ENCODE assay signal across 8 cellular contexts in genomic region chr18:63155169-63155852, GRCh38.
A peak's percentile ranks its signal among the peaks of the same experiment; 100 is the strongest.
DNase-seq lines count a peak whose midpoint lies in the region; ATAC-seq and TF ChIP-seq lines count a peak whose summit lies in the region.

No MANE protein-coding gene starts in this region.

- DNase-seq in GM13977 (ENCODE audit: low spot score): peak; percentile 59
- peak; percentile 68 for DNase-seq in NCI-H1417 treated with DMSO at 0.1 percent for 48 hours (lab: John Stamatoyannopoulos, UW)
- DNase-seq in T-helper 9 cell: peak; percentile 66
- DNase-seq in left kidney (ENCODE audit: low read depth, low spot score): peak; percentile 91
- peak; percentile 69 to 80 (median 77) for DNase-seq in stimulated activated CD4-positive, alpha-beta T cell treated with anti-CD3 and anti-CD28 coated beads, TNF-alpha, amount 100 ng/mL, for 24 hours (ENCODE audit: low read depth in 3 of 3)
- DNase-seq in cortex of kidney (lab: John Stamatoyannopoulos, UW): no peak

- peaks cover 65% of the 10 kb centered on the region for H3K4me1 Mint-ChIP-seq in brain

- peak; percentile 37 for ATAC-seq in HG02763 (IDR thresholded peaks at IDR 0.05; ENCODE audit: unreplicated experiment)

- H3K4me3 Mint-ChIP-seq in brain: no peak overlapping the region

- no peaks in the 10 kb centered on the region for H3K36me3 Mint-ChIP-seq in brain

- peak overlapping the region in 1 of 5 experiments; percentile 63 for H3K27ac Mint-ChIP-seq in brain

- H3K9me3 Mint-ChIP-seq in brain: no peaks in the 10 kb centered on the region

- H3K27me3 Mint-ChIP-seq in brain: no peaks in the 10 kb centered on the region

- TF ChIP-seq CTCF in GM13977 (IDR thresholded peaks at IDR 0.05; ENCODE audit: extremely low read depth, insufficient read depth, missing control alignments): peak; percentile 82
- peak; percentile 53 to 62 for TF ChIP-seq CTCF in brain (conservative IDR thresholded peaks at IDR 0.05)

- in situ Hi-C loops in GM13977 (cut with MboI; ENCODE audit: low pct_unique_long_range_greater_than_20kb, low sequenced_read_pairs, unreplicated experiment): loop anchor here (10.0 kb wide), 1 partner anchor 159 kb away; the partner anchor contains the start of gene BCL2
